ENCODE assay signal across 8 cellular contexts in the genomic region with DNA sequence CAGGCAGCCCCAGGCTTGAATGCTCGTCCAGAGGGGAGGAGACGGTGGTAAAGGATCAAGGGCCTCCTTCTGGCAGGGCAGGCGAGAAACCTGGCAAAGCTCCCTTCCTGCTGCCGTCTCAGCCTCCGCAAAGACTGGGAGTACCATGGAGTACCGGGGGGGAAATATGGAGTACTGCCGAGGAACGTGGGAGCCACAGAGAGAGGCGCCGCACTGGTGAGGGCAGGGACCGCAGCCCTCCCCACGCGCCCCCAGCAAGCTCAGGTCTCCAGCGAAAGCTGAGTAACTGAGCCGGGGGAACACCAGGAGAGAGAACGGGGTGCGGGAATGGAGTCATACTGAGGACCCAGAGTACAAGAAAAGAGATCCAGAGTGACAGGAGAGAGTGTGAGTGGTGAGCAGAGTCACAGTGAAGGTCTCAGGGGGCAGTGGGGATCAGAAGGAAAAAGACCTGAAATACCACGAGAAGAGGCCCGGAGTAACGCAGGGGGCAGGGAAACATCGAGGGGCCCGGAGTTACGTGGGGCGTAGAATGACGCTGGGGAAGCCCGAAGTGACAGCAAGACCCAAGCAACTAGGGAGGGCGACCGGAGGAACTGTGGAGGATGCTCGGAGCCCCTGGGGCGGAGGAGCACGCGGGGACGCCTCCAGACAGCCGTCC. TPM values are rescaled to one million over a fixed set of nuclear protein-coding genes. Genes with fewer than 3 reads are reported as not detected.
DNase-seq lines count a peak whose midpoint lies in the region; ATAC-seq and TF ChIP-seq lines count a peak whose summit lies in the region.

No MANE protein-coding gene starts in this region.

- intact Hi-C loops in stomach (cut with DNase I; ENCODE audit: low total_unique reads) = no loop called here

- peaks cover 37% of the 10 kb centered on the region for H3K36me3 ChIP-seq in effector memory CD4-positive, alpha-beta T cell (ENCODE audit: control insufficient read depth, insufficient read depth, low read length)
- H3K36me3 ChIP-seq in stomach = peaks cover 13 to 69% (median 57%) of the 10 kb centered on the region in 4 donors

- no peaks in the 10 kb centered on the region for H3K9me3 ChIP-seq in effector memory CD4-positive, alpha-beta T cell (ENCODE audit: control insufficient read depth, low read length)
- no peaks in the 10 kb centered on the region for H3K9me3 ChIP-seq in stomach

- H3K4me1 ChIP-seq in effector memory CD4-positive, alpha-beta T cell (ENCODE audit: control insufficient read depth, insufficient read depth, low read length, poor library complexity, severe bottlenecking) = peaks cover 17% of the 10 kb centered on the region
- peaks cover 20 to 39% (median 28%) of the 10 kb centered on the region in 4 donors for H3K4me1 ChIP-seq in stomach

- DNase-seq in DMS79 treated with DMSO at 0.1 percent for 48 hours (lab: John Stamatoyannopoulos, UW) (peak; percentile 72), LHCN-M2 (ENCODE audit: low read depth) (peak; percentile 69), midbrain (lab: John Stamatoyannopoulos, UW) (peak; percentile 18), stomach (peak; percentile 57), OCI-M2 (lab: John Stamatoyannopoulos, UW; ENCODE audit: unreplicated experiment) (no peak)
- DNase-seq in effector memory CD4-positive, alpha-beta T cell = peak in 1 of 3 donors; percentile 12

- TF ChIP-seq POLR2A in stomach (IDR thresholded peaks at IDR 0.05) = no peak

- 0 to 1% (median 1%) methylated on average over 26 to 34 of the region's 34 CpGs for WGBS in stomach, 5 donors

- TF ChIP-seq EP300 in stomach (IDR thresholded peaks at IDR 0.05) = no peak

- no peak for TF ChIP-seq CTCF in stomach (IDR thresholded peaks at IDR 0.05)

- H3K27me3 ChIP-seq in effector memory CD4-positive, alpha-beta T cell (replicated peaks; ENCODE audit: control insufficient read depth, insufficient read depth, low read length, poor library complexity, severe bottlenecking) = no peaks in the 10 kb centered on the region
- H3K27me3 ChIP-seq in stomach = no peaks in the 10 kb centered on the region

- ATAC-seq in GM21529 (IDR thresholded peaks at IDR 0.05; ENCODE audit: unreplicated experiment) = peak; percentile 13
- ATAC-seq in activated CD4-positive, CD25-positive, alpha-beta regulatory T cell treated with anti-CD3 and anti-CD28 coated beads, Interleukin-2, amount 50 U/mL, for 24 hours = peak; percentile 36 to 39

- peak overlapping the region; percentile 79 for H3K4me3 ChIP-seq in effector memory CD4-positive, alpha-beta T cell (ENCODE audit: insufficient read depth, low read depth, low read length, poor library complexity, severe bottlenecking)
- H3K4me3 ChIP-seq in stomach = peak overlapping the region; percentile 75 to 84 (median 76)

- H3K27ac ChIP-seq in effector memory CD4-positive, alpha-beta T cell (ENCODE audit: insufficient read depth, low read length, poor library complexity, severe bottlenecking) = peak overlapping the region; percentile 93
- H3K27ac ChIP-seq in stomach = peak overlapping the region; percentile 83 to 97 (median 96)

RNA-seq across cellular contexts. Expression of a gene that starts 0.7 kb away (rescaled TPM):
- total RNA-seq in LHCN-M2 (2014; rRNA removed) (41.5 and 46.8 TPM in 2 replicates), stomach (100 to 1,000 TPM in 1 of 5 donors, 10 to 100 TPM in 4; 24.4 to 112 (median 51.8) TPM)
- 30.5 TPM for polyA plus RNA-seq in LHCN-M2 (2012)
- polyA plus RNA-seq in stomach = 10 to 100 TPM; 68.1 to 71.3 (median 69.2) TPM

RNA-seq across cellular contexts. Expression of a gene that starts 1.2 kb away (rescaled TPM):
- 8.9 and 10.3 TPM in 2 replicates for total RNA-seq in LHCN-M2 (2014; rRNA removed)
- 7.8 TPM for polyA plus RNA-seq in LHCN-M2 (2012)
- 1 to 10 TPM in 3 of 5 donors, under 1 TPM in 1, not detected in 1; 0.29 to 5.8 (median 2.8) TPM for total RNA-seq in stomach
- 10 to 100 TPM in 1 of 3 donors, 1 to 10 TPM in 2; 4.6 to 13.0 (median 5.1) TPM for polyA plus RNA-seq in stomach

RNA-seq across cellular contexts. Expression of a gene that starts 10.0 kb away (rescaled TPM):
- 74.1 and 92.8 TPM in 2 replicates for total RNA-seq in LHCN-M2 (2014; rRNA removed)
- polyA plus RNA-seq in LHCN-M2 (2012) = 48.2 TPM
- 10 to 100 TPM in 4 of 5 donors, 1 to 10 TPM in 1; 5.2 to 50.8 (median 13.8) TPM for total RNA-seq in stomach
- polyA plus RNA-seq in stomach = 10 to 100 TPM; 18.5 to 38.8 (median 27.6) TPM

RNA-seq across cellular contexts. Expression of a gene that starts 10.2 kb away (rescaled TPM):
- 142 and 149 TPM in 2 replicates for total RNA-seq in LHCN-M2 (2014; rRNA removed)
- polyA plus RNA-seq in LHCN-M2 (2012) = 66.8 TPM
- total RNA-seq in stomach = 100 to 1,000 TPM in 1 of 5 donors, 10 to 100 TPM in 4; 53.9 to 110 (median 85.3) TPM
- polyA plus RNA-seq in stomach = 10 to 100 TPM; 32.8 to 44.6 (median 34.7) TPM

RNA-seq across cellular contexts. Expression of a gene that starts 20.5 kb away (rescaled TPM):
- total RNA-seq in LHCN-M2 (2014; rRNA removed) (9.0 and 9.8 TPM in 2 replicates), stomach (10 to 100 TPM in 3 of 5 donors, 1 to 10 TPM in 2; 6.1 to 36.2 (median 12.3) TPM)
- 8.8 TPM for polyA plus RNA-seq in LHCN-M2 (2012)
- polyA plus RNA-seq in stomach = 10 to 100 TPM; 13.3 to 18.9 (median 16.3) TPM
